Comparison of ENCODE assay signal across 28 cellular contexts in genomic region chr1:54854376-54855020, GRCh38. TPM values are rescaled to one million over a fixed set of nuclear protein-coding genes. Genes with fewer than 3 reads are reported as not detected.
DNase-seq lines count a peak whose midpoint lies in the region; ATAC-seq, FAIRE-seq and TF ChIP-seq lines count a peak whose summit lies in the region.
"Had no signal": no experiment of that assay in that cellular context is flagged by ENCODE, and none has a peak within 500 bp of the region (broad histone marks: within the 10 kb centered on the region; RNA-seq: fewer than 3 reads in every experiment).

No MANE protein-coding gene starts in this region.

- H3K4me1 ChIP-seq in H9 (ENCODE audit: insufficient read depth, low read length) (no peaks in the 10 kb centered on the region), GM12878 (ENCODE audit: control insufficient read depth, insufficient read depth, low read length) (no peaks in the 10 kb centered on the region), sigmoid colon (no peaks in the 10 kb centered on the region)
- H3K4me1 ChIP-seq: foreskin keratinocyte had no signal

- H3K4ac ChIP-seq in H9 (ENCODE audit: low read depth, low read length): no peak overlapping the region

- H3K4me2 ChIP-seq in H9 (ENCODE audit: insufficient read depth, insufficient read length, low read length) (no peak overlapping the region), GM12878 (ENCODE audit: control insufficient read depth, insufficient read depth) (no peak overlapping the region)

- ATAC-seq in GM12878 (no peak), GM21526 (IDR thresholded peaks at IDR 0.05; ENCODE audit: low FRiP score, unreplicated experiment) (no peak)
- ATAC-seq: body of pancreas, foreskin keratinocyte, left cardiac atrium, psoas muscle had no signal

- no CpG with 5 or more reads among the region's 12 CpGs for WGBS in H9 (ENCODE audit: extremely low coverage, insufficient read length, low lambda C conversion rate)
- WGBS in GM12878 (ENCODE audit: insufficient coverage, insufficient replicate concordance, low lambda C conversion rate, missing lambda C conversion rate): 95% methylated on average over 12 of the region's 12 CpGs
- WGBS in sigmoid colon, 2 donors: 93 to 95% methylated on average over 12 of the region's 12 CpGs

- H2AK5ac ChIP-seq in H9 (ENCODE audit: insufficient read length, low read length): no peak overlapping the region

- POLR2A ChIA-PET in GM12878 (lab: Charles Lee): no interaction called here

- H3K23ac ChIP-seq in H9 (ENCODE audit: insufficient read length, low read depth, low read length): no peak overlapping the region

- H3K4me1 Mint-ChIP-seq in H9 (no peaks in the 10 kb centered on the region), endothelial cell (ENCODE audit: unreplicated experiment) (peaks cover 3% of the 10 kb centered on the region), glutamatergic neuron (ENCODE audit: low read depth, unreplicated experiment) (no peaks in the 10 kb centered on the region)
- H3K4me1 Mint-ChIP-seq: activated naive CD4-positive, alpha-beta T cell treated with anti-CD3 and anti-CD28 coated beads, Interleukin-2, amount 50 U/mL, for 24 hours had no signal

- no peak overlapping the region for H2BK12ac ChIP-seq in H9 (ENCODE audit: insufficient read length, low read depth, low read length)

- H3K4me3 ChIP-seq in GM12878: no peak overlapping the region
- H3K4me3 ChIP-seq in sigmoid colon: no peak overlapping the region
- H3K4me3 ChIP-seq: body of pancreas, psoas muscle, vagina had no signal

- H4K5ac ChIP-seq in H9 (ENCODE audit: insufficient read length, low read depth, low read length): no peak overlapping the region

- H4K91ac ChIP-seq in H9 (ENCODE audit: insufficient read length, low read depth, low read length): no peak overlapping the region

- in situ Hi-C loops in GM12878 (cut with MboI): no loop called here

- H3K36me3 Mint-ChIP-seq in H9 (ENCODE audit: insufficient read depth in 1 of 3, low read depth in 3 of 3) (peaks cover 73 to 94% (median 93%) of the 10 kb centered on the region in 3 experiments), endothelial cell (ENCODE audit: low read depth, unreplicated experiment) (peaks cover 59% of the 10 kb centered on the region), glutamatergic neuron (ENCODE audit: unreplicated experiment) (no peaks in the 10 kb centered on the region)

- no peak overlapping the region for H3T11ph ChIP-seq in H9 (ENCODE audit: low read length)

- H3K79me2 ChIP-seq in H9 (ENCODE audit: insufficient read depth, low read length) (no peaks in the 10 kb centered on the region; the same call in 1 of the 2 replicates), GM12878 (ENCODE audit: control insufficient read depth, insufficient read depth, low read length) (no peaks in the 10 kb centered on the region)

- H3K27ac Mint-ChIP-seq in H9: peak overlapping the region; percentile 23 to 58 (median 34); a peak in 2 of 7 replicates
- no peak overlapping the region for H3K27ac Mint-ChIP-seq in endothelial cell (ENCODE audit: unreplicated experiment)
- no peak overlapping the region for H3K27ac Mint-ChIP-seq in glutamatergic neuron (ENCODE audit: unreplicated experiment)
- H3K27ac Mint-ChIP-seq: activated naive CD4-positive, alpha-beta T cell treated with anti-CD3 and anti-CD28 coated beads, Interleukin-2, amount 50 U/mL, for 24 hours had no signal

- H3K27me3 Mint-ChIP-seq in H9 (ENCODE audit: low read depth) (no peaks in the 10 kb centered on the region), endothelial cell (ENCODE audit: unreplicated experiment) (peaks cover 2% of the 10 kb centered on the region), glutamatergic neuron (ENCODE audit: unreplicated experiment) (no peaks in the 10 kb centered on the region)
- H3K27me3 Mint-ChIP-seq: activated naive CD4-positive, alpha-beta T cell treated with anti-CD3 and anti-CD28 coated beads, Interleukin-2, amount 50 U/mL, for 24 hours had no signal

- no peak for FAIRE-seq in GM12878 (lab: Jason Lieb, UNC)
- FAIRE-seq: RCC 7860 had no signal

- H4K20me1 ChIP-seq in H9 (ENCODE audit: control insufficient read depth, insufficient read depth, insufficient read length) (peaks cover 2% of the 10 kb centered on the region), GM12878 (ENCODE audit: control insufficient read depth, insufficient read depth) (no peaks in the 10 kb centered on the region)

- no peak for TF ChIP-seq RAD21 in GM12878 (IDR thresholded peaks at IDR 0.05; ENCODE audit: insufficient read depth, low read depth, low read length)

- no peaks in the 10 kb centered on the region for H3K9me3 Mint-ChIP-seq in H9
- no peaks in the 10 kb centered on the region for H3K9me3 Mint-ChIP-seq in endothelial cell (ENCODE audit: unreplicated experiment)
- peaks cover 2% of the 10 kb centered on the region for H3K9me3 Mint-ChIP-seq in glutamatergic neuron (ENCODE audit: unreplicated experiment)
- H3K9me3 Mint-ChIP-seq: activated naive CD4-positive, alpha-beta T cell treated with anti-CD3 and anti-CD28 coated beads, Interleukin-2, amount 50 U/mL, for 24 hours had no signal

- no peak overlapping the region for H2AFZ ChIP-seq in H9 (ENCODE audit: low read length)
- no peak overlapping the region for H2AFZ ChIP-seq in GM12878 (ENCODE audit: control insufficient read depth, low read depth, low read length)

- TF ChIP-seq CTCF in H9 (conservative IDR thresholded peaks at IDR 0.05) (no peak), GM12878 (IDR thresholded peaks at IDR 0.05 in 2 of 3, conservative IDR thresholded peaks at IDR 0.05 in 1 of 3; ENCODE audit: control insufficient read depth in 2 of 3, extremely low read depth in 1 of 3, insufficient read depth in 1 of 3, low read depth in 3 of 3, low read length in 3 of 3) (no peak), sigmoid colon (IDR thresholded peaks at IDR 0.05) (no peak), endothelial cell (IDR thresholded peaks at IDR 0.05; ENCODE audit: unreplicated experiment) (no peak), glutamatergic neuron (IDR thresholded peaks at IDR 0.05; ENCODE audit: partially characterized antibody, unreplicated experiment) (no peak)

- SMC1A ChIA-PET in GM12878 (lab: Charles Lee; ENCODE audit: uncharacterized antibody, unreplicated experiment): no interaction called here

- no peak overlapping the region for H3K9ac ChIP-seq in H9 (ENCODE audit: extremely low read depth, insufficient read length, low read length)
- H3K9ac ChIP-seq in GM12878 (ENCODE audit: control insufficient read depth, insufficient read depth, low read length): no peak overlapping the region

- H3K36me3 ChIP-seq in GM12878 (ENCODE audit: control insufficient read depth in 2 of 2, insufficient read depth in 2 of 2, low read length in 1 of 2): peaks cover 36 to 56% of the 10 kb centered on the region in 2 experiments
- H3K36me3 ChIP-seq in sigmoid colon: peaks cover 0 to 7% (median 0%) of the 10 kb centered on the region in 4 donors
- H3K36me3 ChIP-seq: neutrophil had no signal

- intact Hi-C loops in GM12878 (cut with micrococcal nuclease; ENCODE audit: unreplicated experiment): no loop called here
- intact Hi-C loops in sigmoid colon (cut with DNase I): no loop called here

- TF ChIP-seq POLR2A in GM12878 (IDR thresholded peaks at IDR 0.05; ENCODE audit: low read depth, low read length) (0 out of 2 replicates have a peak, but pooled peaks have one; percentile 18), sigmoid colon (IDR thresholded peaks at IDR 0.05) (no peak)

- no peak overlapping the region for H3K56ac ChIP-seq in H9 (ENCODE audit: insufficient read length, low read depth, low read length)

- H3K27me3 ChIP-seq in H9 (ENCODE audit: insufficient read depth, low read length) (no peaks in the 10 kb centered on the region), GM12878 (replicated peaks in 1 of 2; ENCODE audit: control insufficient read depth in 2 of 2, insufficient read depth in 2 of 2, low read length in 1 of 2) (no peaks in the 10 kb centered on the region), layer of hippocampus (ENCODE audit: control insufficient read depth, insufficient read depth, low read length) (no peaks in the 10 kb centered on the region), sigmoid colon (no peaks in the 10 kb centered on the region)
- H3K27me3 ChIP-seq: body of pancreas, foreskin keratinocyte, neutrophil, vagina had no signal

- H2BK15ac ChIP-seq in H9 (ENCODE audit: low read depth, low read length): no peak overlapping the region

- H3K23me2 ChIP-seq in H9 (ENCODE audit: insufficient read length, low read depth, low read length, poor library complexity, severe bottlenecking): no peaks in the 10 kb centered on the region

- no peak overlapping the region for H3K4me3 Mint-ChIP-seq in H9
- no peak overlapping the region for H3K4me3 Mint-ChIP-seq in endothelial cell (ENCODE audit: unreplicated experiment)
- H3K4me3 Mint-ChIP-seq in glutamatergic neuron (ENCODE audit: unreplicated experiment): no peak overlapping the region
- H3K4me3 Mint-ChIP-seq: activated naive CD4-positive, alpha-beta T cell treated with anti-CD3 and anti-CD28 coated beads, Interleukin-2, amount 50 U/mL, for 24 hours had no signal

- TF ChIP-seq EP300 in GM12878 (IDR thresholded peaks at IDR 0.05; ENCODE audit: borderline replicate concordance in 1 of 2, control insufficient read depth in 1 of 2, low read depth in 2 of 2, low read length in 2 of 2): no peak
- TF ChIP-seq EP300 in sigmoid colon (IDR thresholded peaks at IDR 0.05): no peak

- H3K9me3 ChIP-seq in H9 (ENCODE audit: control insufficient read depth, low read depth, low read length) (no peaks in the 10 kb centered on the region), GM12878 (replicated peaks; ENCODE audit: control insufficient read depth, insufficient read depth, low read length) (no peaks in the 10 kb centered on the region), sigmoid colon (no peaks in the 10 kb centered on the region)
- H3K9me3 ChIP-seq: body of pancreas, neutrophil, psoas muscle, vagina had no signal

- no peak overlapping the region for H4K8ac ChIP-seq in H9 (replicated peaks; ENCODE audit: insufficient read length, low read depth, low read length)

- BruUV-seq in GM12878 (replicated peaks; lab: Mats Ljungman, UMichigan): no TSS peak

- H3K79me1 ChIP-seq in H9 (ENCODE audit: insufficient read depth, low read depth, low read length, poor library complexity, severe bottlenecking): no peaks in the 10 kb centered on the region

- CTCF ChIA-PET in GM12878 (lab: Yijun Ruan, JAX): no interaction called here

- no peak for DNase-seq in H9
- no peak for DNase-seq in GM12878 (ENCODE audit: low read depth, low spot score)
- peak; percentile 40 for DNase-seq in sigmoid colon
- no peak for DNase-seq in kidney tubule cell (ENCODE audit: low spot score)
- no peak for DNase-seq in endothelial cell (ENCODE audit: low spot score)
- no peak for DNase-seq in glutamatergic neuron
- DNase-seq: activated CD4-positive, CD25-positive, alpha-beta regulatory T cell; body of pancreas; cerebellar nuclear complex; DND-41; effector CD4-positive, alpha-beta T cell; foreskin keratinocyte; left cardiac atrium; NCI-H1105; NCI-H2081 treated with DMSO at 0.1 percent for 48 hours; NCI-H345; psoas muscle; stimulated activated CD4-positive, alpha-beta T cell treated with anti-CD3 and anti-CD28 coated beads, Interleukin-15, amount 100 ng/mL, for 24 hours; stimulated activated naive CD4-positive, alpha-beta T cell had no signal

- RAD21 ChIA-PET in GM12878 (lab: Charles Lee; ENCODE audit: unreplicated experiment): no interaction called here

- H2BK20ac ChIP-seq in H9 (ENCODE audit: low read depth, low read length, poor library complexity, severe bottlenecking): no peak overlapping the region

- H3K18ac ChIP-seq in H9 (ENCODE audit: insufficient read length, low read depth, low read length): no peak overlapping the region

- no peak overlapping the region for H2BK5ac ChIP-seq in H9 (ENCODE audit: insufficient read length, low read length)

- no peak overlapping the region for H2BK120ac ChIP-seq in H9 (ENCODE audit: low read depth, low read length, poor library complexity, severe bottlenecking)

- H3K27ac ChIP-seq in H9 (ENCODE audit: insufficient read length, low read depth, low read length): no peak overlapping the region
- no peak overlapping the region for H3K27ac ChIP-seq in GM12878 (ENCODE audit: control insufficient read depth, insufficient read depth)
- peak overlapping the region; percentile 24 for H3K27ac ChIP-seq in layer of hippocampus (ENCODE audit: low read depth, low read length)
- no peak overlapping the region for H3K27ac ChIP-seq in sigmoid colon
- H3K27ac ChIP-seq: body of pancreas, epithelial cell of prostate, foreskin keratinocyte, neutrophil, psoas muscle, vagina had no signal

- no peak overlapping the region for H3K14ac ChIP-seq in H9 (ENCODE audit: insufficient read depth, low read length)

RNA-seq across cellular contexts. Expression of gene DHCR24, which starts 32.5 kb away (rescaled TPM):
- total RNA-seq in H9 (2021): 318 and 340 TPM in 2 replicates
- total RNA-seq in GM12878 (2013; cell fraction: nucleolus; rRNA removed): 105 and 147 TPM in 2 replicates
- total RNA-seq in GM12878 (2014; rRNA removed): 122 and 132 TPM in 2 replicates
- 72.9 and 78.5 TPM in 2 replicates for total RNA-seq in GM12878 (2014; rRNA removed; fragmentation: Illumina TruSeq; extraction: Trizol)
- 169 and 175 TPM in 2 replicates for total RNA-seq in GM12878 (2021)
- polyA plus RNA-seq in GM12878 (2011; ENCODE audit: low read depth): 43.3 TPM
- 61.8 and 147 TPM in 2 replicates for polyA plus RNA-seq in GM12878 (2011; rRNA removed)
- polyA plus RNA-seq in GM12878 (2011; cell fraction: cytosol; rRNA removed): 187 and 196 TPM in 2 replicates
- polyA plus RNA-seq in GM12878 (2011; cell fraction: nucleus; rRNA removed): 179 and 246 TPM in 2 replicates
- polyA plus RNA-seq in GM12878 (2012): 64.5 and 70.3 TPM in 2 replicates
- polyA plus RNA-seq in GM12878 (2014; fragmentation: Illumina TruSeq; extraction: Trizol): 92.6 and 116 TPM in 2 replicates
- polyA plus RNA-seq in GM12878 (2014; fragmentation: Nextera tagmentation; extraction: Ambion mirVana): 10 to 100 TPM; 23.3 to 39.3 TPM
- 106 and 110 TPM in 2 replicates for polyA plus RNA-seq in GM12878 (2014; rRNA removed)
- 100 to 1,000 TPM; 123 to 128 TPM for polyA plus RNA-seq in GM12878 (2016; fragmentation: Nextera tagmentation; extraction: Ambion mirVana)
- 259 and 370 TPM in 2 replicates for polyA minus RNA-seq in GM12878 (2011; rRNA and poly(A)+ RNA removed)
- polyA minus RNA-seq in GM12878 (2011; cell fraction: cytosol; rRNA and poly(A)+ RNA removed): 54.5 and 63.7 TPM in 2 replicates
- 94.1 and 148 TPM in 2 replicates for polyA minus RNA-seq in GM12878 (2011; cell fraction: nucleus; rRNA and poly(A)+ RNA removed)
- total RNA-seq in sigmoid colon: 10 to 100 TPM in 1 of 4 donors, 1 to 10 TPM in 3; 4.4 to 22.1 (median 9.0) TPM
- 100 to 1,000 TPM in 1 of 3 donors, 10 to 100 TPM in 2; 12.6 to 194 (median 17.6) TPM for polyA plus RNA-seq in sigmoid colon
- total RNA-seq in endothelial cell (ENCODE audit: unreplicated experiment): 181 TPM
- 284 TPM for total RNA-seq in glutamatergic neuron (ENCODE audit: unreplicated experiment)

RNA-seq across cellular contexts. Expression of gene TTC22, which starts 53.4 kb away (rescaled TPM):
- total RNA-seq in H9 (2021): 0.55 and 0.59 TPM in 2 replicates
- 3.4 and 3.8 TPM in 2 replicates for total RNA-seq in GM12878 (2013; cell fraction: nucleolus; rRNA removed)
- 3.7 and 4.0 TPM in 2 replicates for total RNA-seq in GM12878 (2014; rRNA removed)
- total RNA-seq in GM12878 (2014; rRNA removed; fragmentation: Illumina TruSeq; extraction: Trizol): 1.9 and 2.2 TPM in 2 replicates
- total RNA-seq in GM12878 (2021): 4.2 and 5.1 TPM in 2 replicates
- 1.1 TPM for polyA plus RNA-seq in GM12878 (2011; ENCODE audit: low read depth)
- 0.35 and 0.72 TPM in 2 replicates for polyA plus RNA-seq in GM12878 (2011; rRNA removed)
- polyA plus RNA-seq in GM12878 (2011; cell fraction: cytosol; rRNA removed): 0.92 and 1.1 TPM in 2 replicates
- polyA plus RNA-seq in GM12878 (2011; cell fraction: nucleus; rRNA removed): 1.8 and 2.2 TPM in 2 replicates
- polyA plus RNA-seq in GM12878 (2012): 1.5 and 1.7 TPM in 2 replicates
- 3.0 TPM in 2 replicates for polyA plus RNA-seq in GM12878 (2014; fragmentation: Illumina TruSeq; extraction: Trizol)
- polyA plus RNA-seq in GM12878 (2014; fragmentation: Nextera tagmentation; extraction: Ambion mirVana): under 1 TPM; 0.64 to 0.89 TPM
- 3.4 and 3.6 TPM in 2 replicates for polyA plus RNA-seq in GM12878 (2014; rRNA removed)
- polyA plus RNA-seq in GM12878 (2016; fragmentation: Nextera tagmentation; extraction: Ambion mirVana): 1 to 10 TPM; 1.1 to 1.9 TPM
- 0.82 and 1.0 TPM in 2 replicates for polyA minus RNA-seq in GM12878 (2011; rRNA and poly(A)+ RNA removed)
- 0.40 and 0.42 TPM in 2 replicates for polyA minus RNA-seq in GM12878 (2011; cell fraction: cytosol; rRNA and poly(A)+ RNA removed)
- polyA minus RNA-seq in GM12878 (2011; cell fraction: nucleus; rRNA and poly(A)+ RNA removed): 0.48 and 1.5 TPM in 2 replicates
- total RNA-seq in sigmoid colon: 1 to 10 TPM in 2 of 4 donors, under 1 TPM in 2; 0.81 to 1.9 (median 0.95) TPM
- polyA plus RNA-seq in sigmoid colon: 10 to 100 TPM; 30.4 to 39.1 (median 33.0) TPM
- not detected for total RNA-seq in endothelial cell (ENCODE audit: unreplicated experiment)
- total RNA-seq in glutamatergic neuron (ENCODE audit: unreplicated experiment): not detected
- total RNA-seq: H4, lung microvascular endothelial cell had no signal

Comparison
In these comparisons a context has a peak if more than half of its experiments do, and no peak if none do; other contexts are left out.
1. H3K27ac Mint-ChIP-seq: peak in H9 (3 of 3); none in endothelial cell (single experiment) and glutamatergic neuron (single experiment).